8 cellular contexts compared by ENCODE assay signal in the genomic region with DNA sequence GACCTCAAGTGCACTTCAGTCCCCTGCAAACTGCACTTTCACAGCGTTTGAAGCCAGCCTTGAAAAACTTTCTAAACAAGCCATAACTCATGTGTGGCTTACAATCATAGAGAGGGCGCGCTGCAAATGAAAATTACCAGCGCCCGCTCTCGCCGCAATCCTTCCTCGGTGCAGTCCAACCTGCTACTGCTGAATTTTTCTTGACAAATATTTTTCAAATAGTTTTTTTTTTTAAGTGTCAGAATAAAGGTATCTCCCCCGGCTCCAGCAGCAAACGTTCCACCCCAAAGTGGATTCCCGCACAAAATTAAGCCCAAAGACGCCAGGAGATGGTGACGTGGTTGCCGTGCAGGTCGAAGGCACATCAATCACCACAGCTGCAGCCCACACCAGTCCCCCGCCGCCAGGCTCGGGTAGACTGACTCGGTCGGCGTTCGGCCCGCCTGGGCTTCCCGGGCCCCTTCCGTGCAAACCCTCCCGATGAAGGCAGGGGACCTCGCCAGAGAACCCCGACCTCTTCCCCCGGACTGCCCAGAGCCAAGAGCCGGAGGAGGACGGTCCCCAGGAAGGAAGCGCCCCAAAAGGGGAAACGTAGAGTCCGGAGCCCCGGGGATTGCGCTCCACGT. TPM values are rescaled to one million over a fixed set of nuclear protein-coding genes. Genes with fewer than 3 reads are reported as not detected.
DNase-seq lines count a peak whose midpoint lies in the region; ATAC-seq and TF ChIP-seq lines count a peak whose summit lies in the region.

No MANE protein-coding gene starts in this region.

- H3K27ac ChIP-seq in 22Rv1 = peak overlapping the region; percentile 85
- peak overlapping the region; percentile 68 for H3K27ac ChIP-seq in urinary bladder (ENCODE audit: low read depth)

- DNase-seq in RKO (ENCODE audit: low spot score) (peak; percentile 72), activated gamma-delta T cell (lab: John Stamatoyannopoulos, UW) (peak; percentile 22), globus pallidus (ENCODE audit: low spot score) (peak; percentile 26), occipital lobe (lab: John Stamatoyannopoulos, UW) (peak; percentile 24)

- peak overlapping the region; percentile 97 for H3K4me3 ChIP-seq in urinary bladder (ENCODE audit: low read depth, low read length)

- ATAC-seq in GM18907 (IDR thresholded peaks at IDR 0.05; ENCODE audit: unreplicated experiment) (peak; percentile 30), HG03280 (IDR thresholded peaks at IDR 0.05; ENCODE audit: unreplicated experiment) (peak; percentile 19)

- no peaks in the 10 kb centered on the region for H3K36me3 ChIP-seq in urinary bladder (ENCODE audit: insufficient read depth)

- WGBS in urinary bladder = under 1% methylated on average over 37 of the region's 37 CpGs

- no peaks in the 10 kb centered on the region for H3K4me1 ChIP-seq in urinary bladder (ENCODE audit: insufficient read depth)

- TF ChIP-seq CTCF in 22Rv1 (IDR thresholded peaks at IDR 0.05) = no peak

RNA-seq across cellular contexts. Expression of a gene that starts 0.6 kb away (rescaled TPM):
- 125 TPM for total RNA-seq in occipital lobe
- 63.1 TPM for total RNA-seq in urinary bladder
- 93.9 TPM for polyA plus RNA-seq in urinary bladder

RNA-seq across cellular contexts. Expression of a gene that starts 51.6 kb away (rescaled TPM):
- total RNA-seq in occipital lobe (25.4 TPM), urinary bladder (24.9 TPM)
- polyA plus RNA-seq in urinary bladder = 45.8 TPM

Comparison
In these comparisons a context has a peak if more than half of its experiments do, and no peak if none do; other contexts are left out.
1. Peak in every context shown above with its lines: DNase-seq, ATAC-seq, H3K4me3 ChIP-seq and H3K27ac ChIP-seq.
2. DNase-seq: peak in every context shown above with its lines; median percentile 72 in RKO; 26 in globus pallidus; 24 in occipital lobe; 22 in activated gamma-delta T cell.